ENCODE assay signal across 21 cellular contexts in the genomic region with DNA sequence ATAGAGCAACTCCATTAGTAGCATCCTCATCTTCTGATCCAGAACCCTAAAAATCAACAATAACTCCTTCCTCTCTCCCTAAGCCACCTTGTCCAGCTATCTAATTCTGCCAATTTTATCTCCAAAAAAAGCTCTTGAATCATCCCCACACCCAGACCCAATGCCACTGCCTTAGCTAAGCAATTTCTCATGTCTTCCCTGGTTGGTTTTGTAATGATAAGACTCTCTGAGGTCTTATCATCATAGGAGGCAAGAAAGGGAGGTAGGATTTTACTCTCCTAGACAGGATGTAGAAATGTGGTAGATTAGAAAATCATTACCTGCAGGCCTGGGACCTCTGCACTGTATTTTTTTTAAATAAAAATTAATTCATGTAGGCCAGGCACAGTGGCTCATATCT.
DNase-seq lines count a peak whose midpoint lies in the region; ATAC-seq and TF ChIP-seq lines count a peak whose summit lies in the region.
"Had no signal": no experiment of that assay in that cellular context is flagged by ENCODE, and none has a peak within 500 bp of the region (broad histone marks: within the 10 kb centered on the region; RNA-seq: fewer than 3 reads in every experiment).

No MANE protein-coding gene starts in this region.

- H3K4me1 Mint-ChIP-seq in glutamatergic neuron (ENCODE audit: low read depth, unreplicated experiment): no peaks in the 10 kb centered on the region
- H3K4me1 Mint-ChIP-seq: CD14-positive monocyte; CD4-positive, alpha-beta memory T cell; CD4-positive, CD25-positive, alpha-beta regulatory T cell; CD8-positive, alpha-beta memory T cell had no signal

- no peak for ATAC-seq in HG02870 (IDR thresholded peaks at IDR 0.05; ENCODE audit: unreplicated experiment)

- H3K9me3 Mint-ChIP-seq in glutamatergic neuron (ENCODE audit: unreplicated experiment): peaks cover 4% of the 10 kb centered on the region

- DNase-seq in OCI-M1 (lab: John Stamatoyannopoulos, UW) (peak; percentile 33), erythroblast (lab: John Stamatoyannopoulos, UW) (peak; percentile 14 to 44), glutamatergic neuron (no peak)
- no peak for DNase-seq in activated CD8-positive, alpha-beta memory T cell treated with anti-CD3 and anti-CD28 coated beads for 24 hours
- DNase-seq: 8988T; ACHN; BE2C; C1 segment of cervical spinal cord; CD4-positive, alpha-beta memory T cell; CD4-positive, CD25-positive, alpha-beta regulatory T cell; CD8-positive, alpha-beta memory T cell; COR-L47; DMS 273 treated with DMSO at 0.1 percent for 48 hours; DMS153; DMS53; DMS79; DND-41; EL; GDM1 had no signal

- no peak for TF ChIP-seq CTCF in glutamatergic neuron (IDR thresholded peaks at IDR 0.05; ENCODE audit: partially characterized antibody, unreplicated experiment)

- no peak overlapping the region for H3K27ac Mint-ChIP-seq in glutamatergic neuron (ENCODE audit: unreplicated experiment)
- H3K27ac Mint-ChIP-seq: CD14-positive monocyte; CD4-positive, alpha-beta memory T cell; CD4-positive, CD25-positive, alpha-beta regulatory T cell; CD8-positive, alpha-beta memory T cell had no signal

- no peak overlapping the region for H3K4me3 Mint-ChIP-seq in glutamatergic neuron (ENCODE audit: unreplicated experiment)
- H3K4me3 Mint-ChIP-seq: CD4-positive, alpha-beta memory T cell; CD8-positive, alpha-beta memory T cell had no signal

- H3K27me3 Mint-ChIP-seq in glutamatergic neuron (ENCODE audit: unreplicated experiment): peaks cover 2% of the 10 kb centered on the region

- H3K36me3 Mint-ChIP-seq in glutamatergic neuron (ENCODE audit: unreplicated experiment): peaks cover 4% of the 10 kb centered on the region
- H3K36me3 Mint-ChIP-seq: CD14-positive monocyte; CD4-positive, alpha-beta memory T cell; CD4-positive, CD25-positive, alpha-beta regulatory T cell; CD8-positive, alpha-beta memory T cell had no signal

- TF ChIP-seq POLR2A in erythroblast (IDR thresholded peaks at IDR 0.05; ENCODE audit: low read length): no peak

Comparison
In these comparisons a context has a peak if more than half of its experiments do, and no peak if none do; other contexts are left out.
1. DNase-seq: peak in OCI-M1 (single experiment) and erythroblast (2 of 2); none in glutamatergic neuron (single experiment) and activated CD8-positive, alpha-beta memory T cell treated with anti-CD3 and anti-CD28 coated beads for 24 hours (single experiment).